ENCODE assay signal across 11 cellular contexts in the genomic region with DNA sequence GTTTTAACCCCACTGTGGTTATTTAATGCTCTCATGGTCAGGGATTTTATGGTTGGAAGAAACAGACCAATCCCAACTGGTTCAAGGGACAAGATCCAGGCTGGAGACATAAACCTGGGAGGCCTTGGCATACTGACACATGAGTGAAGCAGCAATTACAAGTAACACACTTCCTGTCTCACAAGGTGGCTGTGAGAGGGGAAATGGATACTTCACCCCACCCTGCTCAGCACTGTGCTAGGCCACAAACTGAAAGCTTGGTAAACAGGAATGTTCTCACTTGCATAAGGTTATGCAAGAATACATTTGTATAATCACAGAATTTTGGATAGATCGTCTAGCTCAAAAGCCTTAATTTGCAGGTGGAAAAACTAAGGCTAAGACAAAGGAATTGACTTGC.
DNase-seq lines count a peak whose midpoint lies in the region; ATAC-seq, FAIRE-seq and TF ChIP-seq lines count a peak whose summit lies in the region.
"Had no signal": no experiment of that assay in that cellular context is flagged by ENCODE, and none has a peak within 500 bp of the region (broad histone marks: within the 10 kb centered on the region; RNA-seq: fewer than 3 reads in every experiment).

No MANE protein-coding gene starts in this region.

- H4K20me1 ChIP-seq in keratinocyte (ENCODE audit: control insufficient read depth, extremely low read depth, insufficient read depth, low read length) = no peaks in the 10 kb centered on the region

- H3K4me3 Mint-ChIP-seq in MCF 10A (ENCODE audit: unreplicated experiment) = no peak overlapping the region

- no peak overlapping the region for H3K27ac Mint-ChIP-seq in MCF 10A (ENCODE audit: low read depth, unreplicated experiment)

- dilution Hi-C loops in keratinocyte (cut with MboI; ENCODE audit: extremely low pct_ligation_motif_present, low sequenced_read_pairs) = no loop called here

- peak; percentile 56 for FAIRE-seq in keratinocyte (lab: Jason Lieb, UNC)

- no peak overlapping the region for H2AFZ ChIP-seq in keratinocyte (ENCODE audit: control insufficient read depth, low read length)

- H3K27me3 Mint-ChIP-seq in MCF 10A (ENCODE audit: insufficient read depth, unreplicated experiment) = no peaks in the 10 kb centered on the region

- no peaks in the 10 kb centered on the region for H3K4me1 Mint-ChIP-seq in MCF 10A (ENCODE audit: insufficient read depth, unreplicated experiment)

- H3K36me3 ChIP-seq in breast epithelium = no peaks in the 10 kb centered on the region
- H3K36me3 ChIP-seq in adipocyte (ENCODE audit: control insufficient read depth, insufficient read depth, low read length, severe bottlenecking) = no peaks in the 10 kb centered on the region
- no peaks in the 10 kb centered on the region for H3K36me3 ChIP-seq in keratinocyte (ENCODE audit: control insufficient read depth in 2 of 2, extremely low read depth in 1 of 2, insufficient read depth in 2 of 2, low read length in 2 of 2)
- H3K36me3 ChIP-seq in vagina = no peaks in the 10 kb centered on the region
- H3K36me3 ChIP-seq in tibial artery = no peaks in the 10 kb centered on the region

- ATAC-seq in HG03571 (IDR thresholded peaks at IDR 0.05; ENCODE audit: unreplicated experiment) = no peak

- H3K9me3 Mint-ChIP-seq in MCF 10A (ENCODE audit: unreplicated experiment) = peaks cover 25% of the 10 kb centered on the region

- TF ChIP-seq POLR2A in breast epithelium (IDR thresholded peaks at IDR 0.05) (no peak), vagina (IDR thresholded peaks at IDR 0.05) (no peak)

- H3K27me3 ChIP-seq in breast epithelium (no peaks in the 10 kb centered on the region), adipocyte (replicated peaks; ENCODE audit: control insufficient read depth, insufficient read depth, low read length) (no peaks in the 10 kb centered on the region), keratinocyte (ENCODE audit: control insufficient read depth, extremely low read depth, insufficient read depth, low read length) (peaks cover 3% of the 10 kb centered on the region), vagina (no peaks in the 10 kb centered on the region), tibial artery (no peaks in the 10 kb centered on the region)

- H3K4me3 ChIP-seq in breast epithelium (no peak overlapping the region), adipocyte (ENCODE audit: low read length) (no peak overlapping the region), keratinocyte (ENCODE audit: control insufficient read depth in 2 of 3, extremely low read depth in 1 of 3, insufficient read depth in 2 of 3, low read depth in 1 of 3, low read length in 3 of 3) (no peak overlapping the region), vagina (no peak overlapping the region), tibial artery (no peak overlapping the region)

- DNase-seq in breast epithelium (ENCODE audit: low spot score in 2 of 2) (no peak), MCF 10A (ENCODE audit: unreplicated experiment) (no peak), adipocyte (ENCODE audit: low read depth) (peak; percentile 48), keratinocyte (ENCODE audit: low read depth, low spot score) (no peak), vagina (ENCODE audit: extremely low spot score in 2 of 2) (no peak), tibial artery (no peak), amniotic stem cell (lab: John Stamatoyannopoulos, UW) (no peak)
- DNase-seq: activated CD4-positive, CD25-positive, alpha-beta regulatory T cell treated with anti-CD3 and anti-CD28 coated beads, Interleukin-2, amount 50 U/mL, for 72 hours; GF-D8; SHP77 had no signal

- no peak for TF ChIP-seq CTCF in breast epithelium (IDR thresholded peaks at IDR 0.05)
- TF ChIP-seq CTCF in MCF 10A (IDR thresholded peaks at IDR 0.05; ENCODE audit: unreplicated experiment) = no peak
- no peak for TF ChIP-seq CTCF in keratinocyte (optimal IDR thresholded peaks at IDR 0.05 in 1 of 3, IDR thresholded peaks at IDR 0.05 in 1 of 3, conservative IDR thresholded peaks at IDR 0.05 in 1 of 3; ENCODE audit: extremely low read depth in 1 of 3, insufficient read depth in 2 of 3, low read length in 3 of 3)
- TF ChIP-seq CTCF in vagina (IDR thresholded peaks at IDR 0.05) = no peak
- TF ChIP-seq CTCF in tibial artery (IDR thresholded peaks at IDR 0.05) = no peak

- no peak overlapping the region for H3K4me2 ChIP-seq in keratinocyte (ENCODE audit: control insufficient read depth, extremely low read depth, insufficient read depth, low read depth, low read length)

- no peaks in the 10 kb centered on the region for H3K9me1 ChIP-seq in keratinocyte (ENCODE audit: control insufficient read depth, extremely low read depth, insufficient read depth, low read length)

- CTCF ChIA-PET in MCF 10A (lab: Yijun Ruan, JAX) = no interaction called here

- POLR2A ChIA-PET in MCF 10A (lab: Yijun Ruan, JAX) = no interaction called here

- H3K9ac ChIP-seq in adipocyte (ENCODE audit: low read length) (no peak overlapping the region), keratinocyte (ENCODE audit: control insufficient read depth, extremely low read depth, insufficient read depth, low read length) (no peak overlapping the region)

- no peaks in the 10 kb centered on the region for H3K36me3 Mint-ChIP-seq in MCF 10A (ENCODE audit: insufficient read depth, unreplicated experiment)

- BruUV-seq in MCF 10A (replicated peaks; lab: Mats Ljungman, UMichigan) = no TSS peak

- peak overlapping the region; percentile 22 to 66 for H3K27ac ChIP-seq in breast epithelium
- no peak overlapping the region for H3K27ac ChIP-seq in keratinocyte (ENCODE audit: control insufficient read depth, insufficient read depth, low read length)
- H3K27ac ChIP-seq in vagina = peak overlapping the region; percentile 62
- peak overlapping the region in 1 of 2 donors; percentile 29 for H3K27ac ChIP-seq in tibial artery

- H3K9me3 ChIP-seq in breast epithelium = no peaks in the 10 kb centered on the region
- no peaks in the 10 kb centered on the region for H3K9me3 ChIP-seq in adipocyte (ENCODE audit: control insufficient read depth, low read length)
- no peaks in the 10 kb centered on the region for H3K9me3 ChIP-seq in keratinocyte (ENCODE audit: control insufficient read depth, low read depth, low read length)
- no peaks in the 10 kb centered on the region for H3K9me3 ChIP-seq in vagina
- no peaks in the 10 kb centered on the region for H3K9me3 ChIP-seq in tibial artery

- H3K4me1 ChIP-seq in breast epithelium (no peaks in the 10 kb centered on the region), adipocyte (ENCODE audit: control insufficient read depth, insufficient read depth, low read length) (peaks cover 25% of the 10 kb centered on the region), keratinocyte (ENCODE audit: control insufficient read depth, extremely low read depth, insufficient read depth, low read length) (no peaks in the 10 kb centered on the region), vagina (peaks cover 20% of the 10 kb centered on the region), tibial artery (peaks cover 0 to 30% (median 22%) of the 10 kb centered on the region in 4 donors)

- intact Hi-C loops in breast epithelium (cut with DNase I; ENCODE audit: low total_unique reads) = no loop called here
- intact Hi-C loops in MCF 10A (cut with micrococcal nuclease) = no loop called here
- intact Hi-C loops in vagina (cut with DNase I) = no loop called here
- intact Hi-C loops in tibial artery (cut with DNase I; ENCODE audit: low total_unique reads) = no loop called here

- H3K79me2 ChIP-seq in keratinocyte (ENCODE audit: control insufficient read depth, insufficient read depth, low read length) = no peaks in the 10 kb centered on the region
